ENCODE assay signal across 21 cellular contexts in the genomic region with DNA sequence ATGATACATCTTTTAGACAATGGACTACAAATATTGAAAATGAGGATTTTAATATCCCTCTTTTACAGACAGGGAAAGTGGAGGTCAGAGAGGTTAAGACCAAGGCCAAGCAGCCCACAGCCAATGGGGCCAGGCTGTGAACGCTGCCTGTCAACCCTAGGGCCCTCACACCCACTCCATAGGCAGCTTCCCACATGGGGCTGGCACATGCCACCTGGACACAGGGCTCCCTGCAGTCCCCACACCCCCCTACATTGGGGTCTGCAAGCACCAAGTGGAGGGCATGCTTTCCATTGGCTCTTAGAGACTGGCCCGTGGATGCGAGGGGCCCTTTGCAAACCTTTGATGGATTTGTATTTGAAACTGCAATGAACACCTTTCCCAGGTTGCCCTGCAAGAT.
"Had no signal": no experiment of that assay in that cellular context is flagged by ENCODE, and none has a peak within 500 bp of the region (broad histone marks: within the 10 kb centered on the region; RNA-seq: fewer than 3 reads in every experiment).

No MANE protein-coding gene starts in this region.

- H3K27me3 ChIP-seq: breast epithelium, neutrophil, pancreas had no signal

- H3K9me3 ChIP-seq: neutrophil, pancreas had no signal

- H3K4me3 ChIP-seq: breast epithelium, left ventricle myocardium inferior, pancreas, stomach had no signal

- FAIRE-seq: endometrium, pancreas, small intestine, TTC549 had no signal

- H3K4me1 ChIP-seq: breast epithelium, left ventricle myocardium inferior, pancreas had no signal

- H3K27ac ChIP-seq: breast epithelium, left ventricle myocardium inferior, neutrophil, pancreas, stomach had no signal

- ATAC-seq: activated T-helper 17 cell treated with anti-CD3 and anti-CD28 coated beads, Interleukin-2, amount 50 U/mL, for 72 hours; pancreas; right cardiac atrium; stimulated activated memory B cell treated with anti-CD40 and anti-IgM and Interleukin-4, amounts not matched to agents 10 μg/mL and 1 μg/mL and 100 μg/mL, for 72 hours; T-cell had no signal

- H3K36me3 ChIP-seq: breast epithelium, left ventricle myocardium inferior, neutrophil, pancreas, stomach had no signal

- DNase-seq: activated CD8-positive, alpha-beta memory T cell treated with anti-CD3 and anti-CD28 coated beads for 24 hours; activated naive CD4-positive, alpha-beta T cell treated with Interleukin-2 at 50 U/mL for 16 hours; activated naive CD8-positive, alpha-beta T cell treated with anti-CD3 and anti-CD28 coated beads for 36 hours; activated T-cell treated with anti-CD3 and anti-CD28 coated beads, Interleukin-2, amount 50 U/mL, for 24 hours; effector CD4-positive, alpha-beta T cell; left ventricle myocardium inferior; mammary epithelial cell; midbrain; right cardiac atrium; small intestine; stimulated activated CD4-positive, alpha-beta T cell treated with anti-CD3 and anti-CD28 coated beads, Interleukin-15, amount 100 ng/mL, for 24 hours; trophoblast cell had no signal
